ENCODE assay signal across 20 cellular contexts in genomic region chr3:192866804-192867203, GRCh38.
"Had no signal": no experiment of that assay in that cellular context is flagged by ENCODE, and none has a peak within 500 bp of the region (broad histone marks: within the 10 kb centered on the region; RNA-seq: fewer than 3 reads in every experiment).

No MANE protein-coding gene starts in this region.

- H3K36me3 ChIP-seq: gastroesophageal sphincter, heart left ventricle, tibial artery had no signal

- H3K9me3 ChIP-seq: gastroesophageal sphincter, tibial artery had no signal

- H3K27ac ChIP-seq: epithelial cell of prostate, parathyroid adenoma, tibial artery had no signal

- H3K27me3 ChIP-seq: gastroesophageal sphincter, heart left ventricle, tibial artery had no signal

- DNase-seq: activated CD4-positive, alpha-beta memory T cell treated with anti-CD3 and anti-CD28 coated beads for 36 hours; activated CD4-positive, alpha-beta T cell treated with anti-CD3 and anti-CD28 coated beads for 4 hours; activated CD4-positive, CD25-positive, alpha-beta regulatory T cell; activated effector memory CD4-positive, alpha-beta T cell treated with Interleukin-2 at 50 U/mL for 16 hours; activated naive CD4-positive, alpha-beta T cell treated with anti-CD3 and anti-CD28 coated beads, Interleukin-2, amount 10 ng/mL, durations not matched to agents 7 days and 5 days; activated T-cell treated with anti-CD3 and anti-CD28 coated beads, Interleukin-2, amount 50 U/mL, for 72 hours; aorta; heart left ventricle; islet precursor cell; left cardiac atrium; nucleus accumbens; right cardiac atrium; stimulated activated CD4-positive, alpha-beta T cell treated with anti-CD3 and anti-CD28 coated beads, Interleukin-12 subunit alpha, Interleukin-12 subunit beta, amount 100 ng/mL, for 4 hours; stimulated activated CD4-positive, alpha-beta T cell treated with anti-CD3 and anti-CD28 coated beads, Interleukin-4, amount 100 ng/mL, for 4 hours; stimulated activated naive CD8-positive, alpha-beta T cell treated with anti-CD3 and anti-CD28 coated beads, Interleukin-15, Interleukin-2, amounts not matched to agents 100 U/mL and 50 U/mL, for 24 hours; T1000; tibial artery had no signal

- H3K4me3 ChIP-seq: gastroesophageal sphincter, heart left ventricle, tibial artery had no signal

- H3K4me1 ChIP-seq: parathyroid adenoma had no signal

- ATAC-seq: activated T-cell treated with anti-CD3 and anti-CD28 coated beads, Interleukin-2, amount 50 U/mL, for 72 hours; gastroesophageal sphincter; stimulated activated naive CD8-positive, alpha-beta T cell treated with anti-CD3 and anti-CD28 coated beads, Interleukin-15, Interleukin-2, amounts not matched to agents 100 U/mL and 50 U/mL, for 24 hours had no signal
